Comparison of ENCODE assay signal across 1 cellular context in genomic region chr1:32876341-32877210, GRCh38.
TF ChIP-seq lines count a peak whose summit lies in the region.

No MANE protein-coding gene starts in this region.

TF ChIP-seq in HCT116, 20 proteins besides CTCF, POLR2A, EP300 and RAD21:
- TF ChIP-seq FOSL1 (IDR thresholded peaks at IDR 0.05; ENCODE audit: low read depth) (no peak), YY1 (IDR thresholded peaks at IDR 0.05; ENCODE audit: extremely low read depth, insufficient replicate concordance, low read depth, low read length) (peak; percentile 22)
TF ChIP-seq in HCT116: peak in this region for 1.
